ENCODE assay signal across 15 cellular contexts in genomic region chr3:189772584-189772983, GRCh38.
DNase-seq lines count a peak whose midpoint lies in the region; TF ChIP-seq lines count a peak whose summit lies in the region.
"Had no signal": no experiment of that assay in that cellular context is flagged by ENCODE, and none has a peak within 500 bp of the region (broad histone marks: within the 10 kb centered on the region; RNA-seq: fewer than 3 reads in every experiment).

No MANE protein-coding gene starts in this region.

- no peaks in the 10 kb centered on the region for H3K27me3 ChIP-seq in WERI-Rb-1 (ENCODE audit: insufficient read depth, low read depth, severe bottlenecking)

- no peaks in the 10 kb centered on the region for H3K36me3 ChIP-seq in WERI-Rb-1

- no peak overlapping the region for H3K4me3 ChIP-seq in WERI-Rb-1 (ENCODE audit: low read depth, low read length)

- H3K9me3 ChIP-seq in WERI-Rb-1 (ENCODE audit: severe bottlenecking) = no peaks in the 10 kb centered on the region

- peak; percentile 18 for DNase-seq in GM04503 (ENCODE audit: low read depth)
- peak; percentile 59 for DNase-seq in WERI-Rb-1
- peak; percentile 74 for DNase-seq in islet precursor cell
- no peak for DNase-seq in NCI-H187 treated with DMSO at 0.1 percent for 48 hours (lab: John Stamatoyannopoulos, UW)
- no peak for DNase-seq in NCI-H748 (lab: John Stamatoyannopoulos, UW; ENCODE audit: unreplicated experiment)
- DNase-seq in NCI-H146 (lab: John Stamatoyannopoulos, UW) = no peak
- DNase-seq in activated CD4-positive, alpha-beta T cell treated with anti-CD3 and anti-CD28 coated beads, Interleukin-2, amount 50 U/mL, for 4 hours = no peak
- DNase-seq: activated B cell treated with CpG ODN at 0.5 μM for 24 hours; activated naive CD4-positive, alpha-beta T cell; immature natural killer cell; Kasumi-1; NCI-H1930; NCI-H524 treated with DMSO at 0.1 percent for 48 hours; occipital lobe; stimulated activated naive CD4-positive, alpha-beta T cell treated with Interleukin-2 at 50 U/mL for 16 hours had no signal

- no peak for TF ChIP-seq CTCF in WERI-Rb-1 (IDR thresholded peaks at IDR 0.05; ENCODE audit: low read depth, low read length)

- peak overlapping the region; percentile 51 for H3K27ac ChIP-seq in WERI-Rb-1

Comparison
In these comparisons a context has a peak if more than half of its experiments do, and no peak if none do; other contexts are left out.
1. DNase-seq: peak in GM04503 (single experiment), WERI-Rb-1 (single experiment) and islet precursor cell (single experiment); none in NCI-H187 treated with DMSO at 0.1 percent for 48 hours (single experiment), NCI-H748 (single experiment), NCI-H146 (single experiment) and activated CD4-positive, alpha-beta T cell treated with anti-CD3 and anti-CD28 coated beads, Interleukin-2, amount 50 U/mL, for 4 hours (0 of 2).